In genomic region chr22:43101306-43101705, GRCh38 we compare ENCODE assay signal across 27 cellular contexts. TPM values are rescaled to one million over a fixed set of nuclear protein-coding genes. Genes with fewer than 3 reads are reported as not detected.
DNase-seq lines count a peak whose midpoint lies in the region; ATAC-seq, FAIRE-seq and TF ChIP-seq lines count a peak whose summit lies in the region.
"Had no signal": no experiment of that assay in that cellular context is flagged by ENCODE, and none has a peak within 500 bp of the region (broad histone marks: within the 10 kb centered on the region; RNA-seq: fewer than 3 reads in every experiment).

No MANE protein-coding gene starts in this region.

- H2BK20ac ChIP-seq in IMR-90 (ENCODE audit: low read depth, low read length) = no peak overlapping the region

- TF ChIP-seq RAD21 in IMR-90 (IDR thresholded peaks at IDR 0.05; ENCODE audit: low read length) = no peak

- H3K79me1 ChIP-seq in IMR-90 (ENCODE audit: low read depth in 1 of 2, low read length in 2 of 2) = no peaks in the 10 kb centered on the region

- H3K27ac ChIP-seq in IMR-90 (ENCODE audit: insufficient read depth, low read length) (no peak overlapping the region), endothelial cell of umbilical vein (ENCODE audit: insufficient read depth, low read depth, low read length) (no peak overlapping the region), right cardiac atrium (ENCODE audit: low read length) (peak overlapping the region; percentile 26), neural progenitor cell (no peak overlapping the region)
- H3K27ac ChIP-seq: dorsolateral prefrontal cortex, HL-60, Peyer's patch, SK-N-MC, stomach, transverse colon had no signal

- H3K36me3 ChIP-seq in IMR-90 (ENCODE audit: control insufficient read depth, insufficient read depth, low read length) (no peaks in the 10 kb centered on the region), endothelial cell of umbilical vein (ENCODE audit: control insufficient read depth in 2 of 2, extremely low read depth in 1 of 2, insufficient read depth in 2 of 2, low read length in 2 of 2) (no peaks in the 10 kb centered on the region), neural progenitor cell (no peaks in the 10 kb centered on the region)
- H3K36me3 ChIP-seq: Peyer's patch, stomach, transverse colon had no signal

- H3K4me3 Mint-ChIP-seq in neural progenitor cell = no peak overlapping the region
- no peak overlapping the region for H3K4me3 Mint-ChIP-seq in activated CD4-positive, alpha-beta memory T cell treated with anti-CD3 and anti-CD28 coated beads, Interleukin-2, amount 10 ng/mL, durations not matched to agents 7 days and 5 days
- H3K4me3 Mint-ChIP-seq: activated CD8-positive, alpha-beta T cell treated with anti-CD3 and anti-CD28 coated beads, Interleukin-2, amount 10 ng/mL, durations not matched to agents 7 days and 5 days; T-helper 2 cell treated with Interferon-gamma antibody and Interleukin-4, amounts not matched to agents 5 μg/mL and 100 μg/mL, for 36 hours had no signal

- H4K20me1 ChIP-seq in IMR-90 (ENCODE audit: insufficient read depth, low read length) (no peaks in the 10 kb centered on the region), endothelial cell of umbilical vein (replicated peaks; ENCODE audit: control insufficient read depth, extremely low read depth, insufficient read depth, low read length) (no peaks in the 10 kb centered on the region), neural progenitor cell (ENCODE audit: low read depth) (no peaks in the 10 kb centered on the region)

- no peak overlapping the region for H2AK5ac ChIP-seq in IMR-90 (ENCODE audit: low read depth, low read length)

- TF ChIP-seq CTCF in IMR-90 (conservative IDR thresholded peaks at IDR 0.05; ENCODE audit: low read depth, low read length) = no peak
- TF ChIP-seq CTCF in endothelial cell of umbilical vein (IDR thresholded peaks at IDR 0.05; ENCODE audit: extremely low read depth in 1 of 2, insufficient read depth in 1 of 2, low read depth in 1 of 2, low read length in 2 of 2) = no peak
- TF ChIP-seq CTCF in neural progenitor cell (IDR thresholded peaks at IDR 0.05) = no peak

- H3K27me3 ChIP-seq in IMR-90 (ENCODE audit: control insufficient read depth, insufficient read depth, low read length) (peaks cover 2% of the 10 kb centered on the region; the same call in 1 of the 2 replicates), endothelial cell of umbilical vein (ENCODE audit: control insufficient read depth in 2 of 2, insufficient read depth in 2 of 2, low read length in 2 of 2) (no peaks in the 10 kb centered on the region), right cardiac atrium (ENCODE audit: control insufficient read depth, insufficient read depth) (no peaks in the 10 kb centered on the region), neural progenitor cell (no peaks in the 10 kb centered on the region)
- H3K27me3 ChIP-seq: dorsolateral prefrontal cortex, Peyer's patch, stomach, transverse colon had no signal

- H3K9me1 ChIP-seq in IMR-90 (ENCODE audit: insufficient read depth, low read length) (0 out of 2 replicates have a peak, but pooled peaks cover 4% of the 10 kb centered on the region), endothelial cell of umbilical vein (replicated peaks; ENCODE audit: control insufficient read depth, extremely low read depth, insufficient read depth, low read length) (no peaks in the 10 kb centered on the region)

- peaks cover 22% of the 10 kb centered on the region for H3K4me1 Mint-ChIP-seq in neural progenitor cell
- peaks cover 15% of the 10 kb centered on the region for H3K4me1 Mint-ChIP-seq in activated CD4-positive, alpha-beta memory T cell treated with anti-CD3 and anti-CD28 coated beads, Interleukin-2, amount 10 ng/mL, durations not matched to agents 7 days and 5 days

- no peak overlapping the region for H2AK9ac ChIP-seq in IMR-90 (replicated peaks; ENCODE audit: low read depth, low read length, poor library complexity)

- 58% methylated on average over 5 of the region's 7 CpGs; no CpG with 5 or more reads in 1 of the 2 experiments for WGBS in IMR-90 (ENCODE audit: extremely low coverage in 2 of 2, insufficient read length in 1 of 2), 2 experiments
- 27% methylated on average over 7 of the region's 7 CpGs for WGBS in right cardiac atrium

- ATAC-seq in IMR-90 (ENCODE audit: low read depth) (no peak), right cardiac atrium (peak; percentile 82 to 86), HG03354 (IDR thresholded peaks at IDR 0.05; ENCODE audit: poor library complexity, severe bottlenecking, unreplicated experiment) (no peak), GM19452 (IDR thresholded peaks at IDR 0.05; ENCODE audit: unreplicated experiment) (no peak)
- ATAC-seq: activated CD8-positive, alpha-beta T cell treated with anti-CD3 and anti-CD28 coated beads, Interleukin-2, amount 10 ng/mL, durations not matched to agents 7 days and 5 days had no signal

- no peaks in the 10 kb centered on the region for H3K79me2 ChIP-seq in endothelial cell of umbilical vein (ENCODE audit: control insufficient read depth, insufficient read depth, low read length)
- no peaks in the 10 kb centered on the region for H3K79me2 ChIP-seq in neural progenitor cell (ENCODE audit: low read depth)

- in situ Hi-C loops in IMR-90 (cut with MboI; ENCODE audit: low sequenced_read_pairs) = no loop called here

- peaks cover 1% of the 10 kb centered on the region for H3K36me3 Mint-ChIP-seq in neural progenitor cell
- peaks cover 1% of the 10 kb centered on the region for H3K36me3 Mint-ChIP-seq in activated CD4-positive, alpha-beta memory T cell treated with anti-CD3 and anti-CD28 coated beads, Interleukin-2, amount 10 ng/mL, durations not matched to agents 7 days and 5 days (ENCODE audit: low read depth)

- DNase-seq in IMR-90 (no peak), endothelial cell of umbilical vein (ENCODE audit: low read depth, low spot score) (peak; percentile 39), right cardiac atrium (peak; percentile 55 to 86 (median 76)), neural progenitor cell (ENCODE audit: low spot score) (no peak)
- no peak for DNase-seq in activated effector memory CD4-positive, alpha-beta T cell treated with Interleukin-2 at 50 U/mL for 16 hours
- DNase-seq in activated CD4-positive, alpha-beta memory T cell treated with anti-CD3 and anti-CD28 coated beads, Interleukin-2, amount 10 ng/mL, durations not matched to agents 7 days and 5 days = no peak
- DNase-seq: activated CD8-positive, alpha-beta T cell treated with anti-CD3 and anti-CD28 coated beads, Interleukin-2, amount 10 ng/mL, durations not matched to agents 7 days and 5 days; activated naive CD4-positive, alpha-beta T cell; Calu3; dorsolateral prefrontal cortex; EL; GOT3; NCI-H1105 treated with DMSO at 0.1 percent for 48 hours; NCI-H2081 treated with DMSO at 0.1 percent for 48 hours; NCI-H446 treated with DMSO at 0.1 percent for 48 hours; occipital lobe; Peyer's patch; stimulated activated CD4-positive, alpha-beta T cell treated with anti-CD3 and anti-CD28 coated beads, Interleukin-12 subunit alpha, Interleukin-12 subunit beta, amount 100 ng/mL, for 4 hours; stomach; transverse colon had no signal

- no peak overlapping the region for H4K5ac ChIP-seq in IMR-90 (ENCODE audit: low read depth, low read length)

- no peak overlapping the region for H4K91ac ChIP-seq in IMR-90 (ENCODE audit: insufficient read depth, low read depth, low read length)

- TF ChIP-seq POLR2A in IMR-90 (IDR thresholded peaks at IDR 0.05; ENCODE audit: low read depth, low read length) = no peak
- TF ChIP-seq POLR2A in endothelial cell of umbilical vein (IDR thresholded peaks at IDR 0.05; ENCODE audit: low read depth, low read length) = no peak

- H3K4ac ChIP-seq in IMR-90 (ENCODE audit: low read depth, low read length) = no peak overlapping the region

- H3K9me3 ChIP-seq in IMR-90 (ENCODE audit: control insufficient read depth, insufficient read depth, low read length) (peaks cover 5% of the 10 kb centered on the region), endothelial cell of umbilical vein (replicated peaks; ENCODE audit: control insufficient read depth, insufficient read depth, low read length) (no peaks in the 10 kb centered on the region), right cardiac atrium (ENCODE audit: control insufficient read depth, low read length) (no peaks in the 10 kb centered on the region), neural progenitor cell (ENCODE audit: low read depth) (no peaks in the 10 kb centered on the region)

- CTCF ChIA-PET in IMR-90 (lab: Yijun Ruan, JAX) (no interaction called here), endothelial cell of umbilical vein (lab: Charles Lee) (interaction anchor here (0.6 to 1.6 kb wide), 6 partner anchors 11 to 395 kb away, joined by 3 to 5 read pairs (median 3); no protein-coding TSS in a partner anchor)
- CTCF ChIA-PET in activated CD4-positive, alpha-beta memory T cell treated with anti-CD3 and anti-CD28 coated beads, Interleukin-2, amount 10 ng/mL, durations not matched to agents 7 days and 5 days (lab: Charles Lee) = interaction anchor here (0.6 kb wide), 1 partner anchor 45 kb away, joined by 4 read pairs; no protein-coding TSS in a partner anchor

- no TSS peak for BruUV-seq in IMR-90 (replicated peaks; lab: Mats Ljungman, UMichigan)
- BruUV-seq in endothelial cell of umbilical vein (replicated peaks; lab: Mats Ljungman, UMichigan) = no TSS peak

- no peak overlapping the region for H3K14ac ChIP-seq in IMR-90 (replicated peaks; ENCODE audit: low read depth, low read length)

- dilution Hi-C loops in IMR-90 (cut with HindIII; ENCODE audit: low sequenced_read_pairs, unreplicated experiment) = no loop called here
- dilution Hi-C loops in endothelial cell of umbilical vein (cut with MboI; ENCODE audit: extremely low pct_ligation_motif_present, low sequenced_read_pairs) = no loop called here

- peak overlapping the region; percentile 9 for H3K27ac Mint-ChIP-seq in neural progenitor cell
- no peak overlapping the region for H3K27ac Mint-ChIP-seq in activated CD4-positive, alpha-beta memory T cell treated with anti-CD3 and anti-CD28 coated beads, Interleukin-2, amount 10 ng/mL, durations not matched to agents 7 days and 5 days
- H3K27ac Mint-ChIP-seq: activated CD8-positive, alpha-beta T cell treated with anti-CD3 and anti-CD28 coated beads, Interleukin-2, amount 10 ng/mL, durations not matched to agents 7 days and 5 days; T-helper 2 cell treated with Interferon-gamma antibody and Interleukin-4, amounts not matched to agents 5 μg/mL and 100 μg/mL, for 36 hours had no signal

- H3K4me2 ChIP-seq in IMR-90 (ENCODE audit: low read depth, low read length) (no peak overlapping the region), endothelial cell of umbilical vein (ENCODE audit: insufficient read depth, low read length) (no peak overlapping the region), neural progenitor cell (no peak overlapping the region)

- FAIRE-seq in endothelial cell of umbilical vein (lab: Jason Lieb, UNC) = peak; percentile 49

- H3K23ac ChIP-seq in IMR-90 (ENCODE audit: low read depth, low read length) = no peak overlapping the region

- H3F3A ChIP-seq in neural progenitor cell (ENCODE audit: low read depth) = no peaks in the 10 kb centered on the region

- intact Hi-C loops in IMR-90 (cut with micrococcal nuclease) = no loop called here
- intact Hi-C loops in endothelial cell of umbilical vein (cut with micrococcal nuclease) = no loop called here
- intact Hi-C loops in right cardiac atrium (cut with DNase I) = no loop called here

- peaks cover 3% of the 10 kb centered on the region; the same call in 1 of the 2 replicates for H3K4me1 ChIP-seq in IMR-90 (ENCODE audit: control insufficient read depth, insufficient read depth, low read length)
- peaks cover 3% of the 10 kb centered on the region for H3K4me1 ChIP-seq in endothelial cell of umbilical vein (ENCODE audit: control insufficient read depth, extremely low read depth, insufficient read depth, low read length)
- peaks cover 8% of the 10 kb centered on the region for H3K4me1 ChIP-seq in right cardiac atrium (ENCODE audit: control insufficient read depth, insufficient read depth, low read length)
- peaks cover 7% of the 10 kb centered on the region for H3K4me1 ChIP-seq in neural progenitor cell

- H3K4me3 ChIP-seq in IMR-90 (ENCODE audit: insufficient read depth, low read depth, low read length) = no peak overlapping the region
- no peak overlapping the region for H3K4me3 ChIP-seq in endothelial cell of umbilical vein (replicated peaks in 1 of 3; ENCODE audit: insufficient read depth in 1 of 3, low read depth in 1 of 3, low read length in 3 of 3)
- no peak overlapping the region for H3K4me3 ChIP-seq in right cardiac atrium (ENCODE audit: low read length)
- H3K4me3 ChIP-seq in neural progenitor cell = no peak overlapping the region
- H3K4me3 ChIP-seq: dorsolateral prefrontal cortex, lung, Peyer's patch, SK-N-MC, stomach, transverse colon had no signal

- H4K8ac ChIP-seq in IMR-90 (ENCODE audit: low read depth in 2 of 2, low read length in 2 of 2) = no peak overlapping the region

- H3K18ac ChIP-seq in IMR-90 (ENCODE audit: low read depth, low read length) = no peak overlapping the region

- peaks cover 6% of the 10 kb centered on the region for H3K27me3 Mint-ChIP-seq in neural progenitor cell (ENCODE audit: insufficient read depth, low read depth)
- no peaks in the 10 kb centered on the region for H3K27me3 Mint-ChIP-seq in activated CD4-positive, alpha-beta memory T cell treated with anti-CD3 and anti-CD28 coated beads, Interleukin-2, amount 10 ng/mL, durations not matched to agents 7 days and 5 days

- no peak overlapping the region for H2BK15ac ChIP-seq in IMR-90 (ENCODE audit: low read depth, low read length)

- H2BK120ac ChIP-seq in IMR-90 (ENCODE audit: low read depth, low read length) = no peak overlapping the region

- H3K9me3 Mint-ChIP-seq in neural progenitor cell = peaks cover 4% of the 10 kb centered on the region
- H3K9me3 Mint-ChIP-seq in activated CD4-positive, alpha-beta memory T cell treated with anti-CD3 and anti-CD28 coated beads, Interleukin-2, amount 10 ng/mL, durations not matched to agents 7 days and 5 days = peaks cover 6% of the 10 kb centered on the region

- H2BK5ac ChIP-seq in IMR-90 (ENCODE audit: low read depth, low read length, poor library complexity, severe bottlenecking) = no peak overlapping the region

- POLR2A ChIA-PET in IMR-90 (lab: Charles Lee; ENCODE audit: unreplicated experiment) = no interaction called here
- POLR2A ChIA-PET in endothelial cell of umbilical vein (lab: Charles Lee) = interaction anchor here (0.7 kb wide), 1 partner anchor 486 kb away, joined by 3 read pairs; no protein-coding TSS in a partner anchor
- POLR2A ChIA-PET in activated CD4-positive, alpha-beta memory T cell treated with anti-CD3 and anti-CD28 coated beads, Interleukin-2, amount 10 ng/mL, durations not matched to agents 7 days and 5 days (lab: Charles Lee) = no interaction called here

- no peak overlapping the region for H3K9ac ChIP-seq in IMR-90 (ENCODE audit: low read depth, low read length)
- H3K9ac ChIP-seq in endothelial cell of umbilical vein (replicated peaks; ENCODE audit: extremely low read depth, insufficient read depth, low read length) = no peak overlapping the region
- no peak overlapping the region for H3K9ac ChIP-seq in neural progenitor cell

- no peak overlapping the region for H3K56ac ChIP-seq in IMR-90 (ENCODE audit: extremely low read depth, insufficient read depth, low read length)

- H2AFZ ChIP-seq in IMR-90 (replicated peaks; ENCODE audit: low read length, poor library complexity) (peak overlapping the region; percentile 11), endothelial cell of umbilical vein (ENCODE audit: low read depth, low read length) (peak overlapping the region; percentile 65), neural progenitor cell (replicated peaks) (no peak overlapping the region)

RNA-seq across cellular contexts. Expression of gene BIK, which starts 9.2 kb away (rescaled TPM):
- 0.18 and 0.28 TPM in 2 replicates for total RNA-seq in IMR-90 (2012; rRNA removed)
- polyA plus RNA-seq in IMR-90 (2012; rRNA removed) = 0.19 TPM in 1 of 2 replicates, not detected in the other
- 0.21 and 0.22 TPM in 2 replicates for polyA plus RNA-seq in IMR-90 (2012; cell fraction: cytosol; rRNA removed)
- 0.14 TPM in 1 of 2 replicates, not detected in the other for polyA plus RNA-seq in IMR-90 (2012; cell fraction: nucleus; rRNA removed; ENCODE audit: low replicate concordance)
- total RNA-seq in endothelial cell of umbilical vein = 0.49 TPM in 1 of 2 replicates, not detected in the other
- polyA plus RNA-seq in endothelial cell of umbilical vein = 0.57 and 0.95 TPM in 2 replicates
- polyA plus RNA-seq in endothelial cell of umbilical vein (2011; cell fraction: cytosol; rRNA removed) = 0.19 and 0.55 TPM in 2 replicates
- 0.17 and 0.21 TPM in 2 replicates for polyA plus RNA-seq in endothelial cell of umbilical vein (2011; cell fraction: nucleus; rRNA removed)
- polyA plus RNA-seq in endothelial cell of umbilical vein (2012) = 0.23 and 0.44 TPM in 2 replicates
- polyA minus RNA-seq in endothelial cell of umbilical vein = not detected in 2 replicates
- 2.5 TPM for polyA minus RNA-seq in endothelial cell of umbilical vein (2011; cell fraction: cytosol; rRNA and poly(A)+ RNA removed)
- not detected in 2 replicates for polyA minus RNA-seq in endothelial cell of umbilical vein (2011; cell fraction: nucleus; rRNA and poly(A)+ RNA removed)
- under 1 TPM in 3 of 4 donors, not detected in 1; 0.31 to 0.34 (median 0.32) TPM for total RNA-seq in right cardiac atrium
- polyA plus RNA-seq in right cardiac atrium = 0.52 TPM
- total RNA-seq in neural progenitor cell (ENCODE audit: low replicate concordance) = 1.6 and 2.2 TPM in 2 replicates
- 1 to 10 TPM; 2.6 TPM for total RNA-seq in activated CD4-positive, alpha-beta memory T cell treated with anti-CD3 and anti-CD28 coated beads, Interleukin-2, amount 10 ng/mL, durations not matched to agents 7 days and 5 days
- total RNA-seq: myocyte, occipital lobe had no signal

RNA-seq across cellular contexts. Expression of gene TTLL1, which starts 12.1 kb away (rescaled TPM):
- total RNA-seq in IMR-90 (2012; rRNA removed) = 9.7 and 10.8 TPM in 2 replicates
- 12.7 and 13.2 TPM in 2 replicates for polyA plus RNA-seq in IMR-90 (2012; rRNA removed)
- polyA plus RNA-seq in IMR-90 (2012; cell fraction: cytosol; rRNA removed) = 10.6 and 14.0 TPM in 2 replicates
- polyA plus RNA-seq in IMR-90 (2012; cell fraction: nucleus; rRNA removed; ENCODE audit: low replicate concordance) = 5.5 and 9.0 TPM in 2 replicates
- total RNA-seq in endothelial cell of umbilical vein = 9.0 and 11.2 TPM in 2 replicates
- 16.3 and 17.0 TPM in 2 replicates for polyA plus RNA-seq in endothelial cell of umbilical vein
- 16.8 and 16.9 TPM in 2 replicates for polyA plus RNA-seq in endothelial cell of umbilical vein (2011; cell fraction: cytosol; rRNA removed)
- polyA plus RNA-seq in endothelial cell of umbilical vein (2011; cell fraction: nucleus; rRNA removed) = 8.7 and 9.5 TPM in 2 replicates
- 10.9 and 11.2 TPM in 2 replicates for polyA plus RNA-seq in endothelial cell of umbilical vein (2012)
- polyA minus RNA-seq in endothelial cell of umbilical vein = 13.4 and 13.8 TPM in 2 replicates
- not detected for polyA minus RNA-seq in endothelial cell of umbilical vein (2011; cell fraction: cytosol; rRNA and poly(A)+ RNA removed)
- 2.4 and 2.7 TPM in 2 replicates for polyA minus RNA-seq in endothelial cell of umbilical vein (2011; cell fraction: nucleus; rRNA and poly(A)+ RNA removed)
- 1 to 10 TPM; 4.2 to 6.8 (median 6.2) TPM for total RNA-seq in right cardiac atrium
- polyA plus RNA-seq in right cardiac atrium = 6.0 TPM
- 9.4 and 16.0 TPM in 2 replicates for total RNA-seq in neural progenitor cell (ENCODE audit: low replicate concordance)
- total RNA-seq in activated CD4-positive, alpha-beta memory T cell treated with anti-CD3 and anti-CD28 coated beads, Interleukin-2, amount 10 ng/mL, durations not matched to agents 7 days and 5 days = 1 to 10 TPM; 8.5 to 9.1 TPM

RNA-seq across cellular contexts. Expression of gene MCAT, which starts 41.9 kb away (rescaled TPM):
- total RNA-seq in IMR-90 (2012; rRNA removed) (7.3 and 8.3 TPM in 2 replicates), endothelial cell of umbilical vein (16.9 and 17.8 TPM in 2 replicates), right cardiac atrium (10 to 100 TPM; 12.5 to 13.8 (median 13.6) TPM), neural progenitor cell (ENCODE audit: low replicate concordance) (10.5 and 25.4 TPM in 2 replicates)
- polyA plus RNA-seq in IMR-90 (2012; rRNA removed) (19.7 and 21.2 TPM in 2 replicates), endothelial cell of umbilical vein (23.2 and 26.9 TPM in 2 replicates), right cardiac atrium (14.5 TPM)
- 25.4 and 27.1 TPM in 2 replicates for polyA plus RNA-seq in IMR-90 (2012; cell fraction: cytosol; rRNA removed)
- 11.1 and 16.6 TPM in 2 replicates for polyA plus RNA-seq in IMR-90 (2012; cell fraction: nucleus; rRNA removed; ENCODE audit: low replicate concordance)
- polyA plus RNA-seq in endothelial cell of umbilical vein (2011; cell fraction: cytosol; rRNA removed) = 20.4 and 23.3 TPM in 2 replicates
- polyA plus RNA-seq in endothelial cell of umbilical vein (2011; cell fraction: nucleus; rRNA removed) = 12.8 and 13.3 TPM in 2 replicates
- polyA plus RNA-seq in endothelial cell of umbilical vein (2012) = 11.5 and 11.9 TPM in 2 replicates
- polyA minus RNA-seq in endothelial cell of umbilical vein = 10.4 and 17.9 TPM in 2 replicates
- polyA minus RNA-seq in endothelial cell of umbilical vein (2011; cell fraction: cytosol; rRNA and poly(A)+ RNA removed) = 13.8 TPM
- 7.7 and 9.5 TPM in 2 replicates for polyA minus RNA-seq in endothelial cell of umbilical vein (2011; cell fraction: nucleus; rRNA and poly(A)+ RNA removed)
- 1 to 10 TPM; 8.5 to 8.8 TPM for total RNA-seq in activated CD4-positive, alpha-beta memory T cell treated with anti-CD3 and anti-CD28 coated beads, Interleukin-2, amount 10 ng/mL, durations not matched to agents 7 days and 5 days

RNA-seq across cellular contexts. Expression of gene TSPO, which starts 50.1 kb away (rescaled TPM):
- total RNA-seq in IMR-90 (2012; rRNA removed) (94.7 and 115 TPM in 2 replicates), endothelial cell of umbilical vein (328 and 346 TPM in 2 replicates), right cardiac atrium (100 to 1,000 TPM in 1 of 4 donors, 10 to 100 TPM in 3; 69.6 to 102 (median 93.0) TPM), neural progenitor cell (ENCODE audit: low replicate concordance) (1.6 and 9.9 TPM in 2 replicates)
- polyA plus RNA-seq in IMR-90 (2012; rRNA removed) (297 and 401 TPM in 2 replicates), endothelial cell of umbilical vein (720 and 1,228 TPM in 2 replicates), right cardiac atrium (152 TPM)
- 415 and 627 TPM in 2 replicates for polyA plus RNA-seq in IMR-90 (2012; cell fraction: cytosol; rRNA removed)
- 93.4 and 268 TPM in 2 replicates for polyA plus RNA-seq in IMR-90 (2012; cell fraction: nucleus; rRNA removed; ENCODE audit: low replicate concordance)
- polyA plus RNA-seq in endothelial cell of umbilical vein (2011; cell fraction: cytosol; rRNA removed) = 330 and 448 TPM in 2 replicates
- 114 and 133 TPM in 2 replicates for polyA plus RNA-seq in endothelial cell of umbilical vein (2011; cell fraction: nucleus; rRNA removed)
- polyA plus RNA-seq in endothelial cell of umbilical vein (2012) = 151 and 361 TPM in 2 replicates
- 76.8 and 89.2 TPM in 2 replicates for polyA minus RNA-seq in endothelial cell of umbilical vein
- polyA minus RNA-seq in endothelial cell of umbilical vein (2011; cell fraction: cytosol; rRNA and poly(A)+ RNA removed) = 71.9 TPM
- 19.2 and 32.9 TPM in 2 replicates for polyA minus RNA-seq in endothelial cell of umbilical vein (2011; cell fraction: nucleus; rRNA and poly(A)+ RNA removed)
- total RNA-seq in activated CD4-positive, alpha-beta memory T cell treated with anti-CD3 and anti-CD28 coated beads, Interleukin-2, amount 10 ng/mL, durations not matched to agents 7 days and 5 days = 100 to 1,000 TPM; 133 TPM

Comparison
In these comparisons a context has a peak if more than half of its experiments do, and no peak if none do; other contexts are left out.
1. ATAC-seq: peak in right cardiac atrium (2 of 2); none in IMR-90 (single experiment), HG03354 (single experiment) and GM19452 (single experiment).
2. DNase-seq: peak in endothelial cell of umbilical vein (single experiment) and right cardiac atrium (3 of 3); none in IMR-90 (single experiment), neural progenitor cell (single experiment), activated effector memory CD4-positive, alpha-beta T cell treated with Interleukin-2 at 50 U/mL for 16 hours (single experiment) and activated CD4-positive, alpha-beta memory T cell treated with anti-CD3 and anti-CD28 coated beads, Interleukin-2, amount 10 ng/mL, durations not matched to agents 7 days and 5 days (single experiment).